8 cellular contexts compared by ENCODE assay signal in genomic region chr6:79946773-79947190, GRCh38. TPM values are rescaled to one million over a fixed set of nuclear protein-coding genes. Genes with fewer than 3 reads are reported as not detected.
A peak's percentile ranks its signal among the peaks of the same experiment; 100 is the strongest.
DNase-seq lines count a peak whose midpoint lies in the region; ATAC-seq and TF ChIP-seq lines count a peak whose summit lies in the region.

No MANE protein-coding gene starts in this region.

- H3K36me3 Mint-ChIP-seq in stimulated activated memory B cell treated with anti-CD40 and anti-IgM and Interleukin-4, amounts not matched to agents 10 μg/mL and 1 μg/mL and 100 μg/mL, for 72 hours, result no peaks in the 10 kb centered on the region

- peak overlapping the region; percentile 75 for H3K4me3 Mint-ChIP-seq in stimulated activated memory B cell treated with anti-CD40 and anti-IgM and Interleukin-4, amounts not matched to agents 10 μg/mL and 1 μg/mL and 100 μg/mL, for 72 hours

- peak overlapping the region; percentile 54 for H3K4me3 ChIP-seq in kidney epithelial cell (ENCODE audit: low read depth, low read length)

- no peak for TF ChIP-seq CTCF in kidney epithelial cell (IDR thresholded peaks at IDR 0.05; ENCODE audit: insufficient read depth, low read length, poor library complexity, severe bottlenecking)

- H3K27me3 Mint-ChIP-seq in stimulated activated memory B cell treated with anti-CD40 and anti-IgM and Interleukin-4, amounts not matched to agents 10 μg/mL and 1 μg/mL and 100 μg/mL, for 72 hours, result peaks cover 64% of the 10 kb centered on the region

- DNase-seq in activated gamma-delta T cell (lab: John Stamatoyannopoulos, UW), result peak; percentile 23
- DNase-seq in activated gamma-delta T cell treated with Interleukin-2 at 50 U/mL for 16 hours, result no peak
- DNase-seq in SK-N-DZ (ENCODE audit: low spot score), result peak; percentile 68
- DNase-seq in cerebellar cortex (ENCODE audit: low spot score), result peak; percentile 67
- DNase-seq in kidney epithelial cell (ENCODE audit: low read depth), result no peak
- DNase-seq in SW480 (ENCODE audit: low spot score), result no peak

- no peaks in the 10 kb centered on the region for H3K27me3 ChIP-seq in kidney epithelial cell (ENCODE audit: control insufficient read depth, insufficient read depth, low read length)

- peaks cover 14% of the 10 kb centered on the region for H3K4me1 Mint-ChIP-seq in stimulated activated memory B cell treated with anti-CD40 and anti-IgM and Interleukin-4, amounts not matched to agents 10 μg/mL and 1 μg/mL and 100 μg/mL, for 72 hours

- no peaks in the 10 kb centered on the region for H3K36me3 ChIP-seq in kidney epithelial cell (ENCODE audit: control insufficient read depth, insufficient read depth, low read length)

- ATAC-seq in HG03066 (IDR thresholded peaks at IDR 0.05; ENCODE audit: low read depth, unreplicated experiment), result peak; percentile 20
- ATAC-seq in stimulated activated memory B cell treated with anti-CD40 and anti-IgM and Interleukin-4, amounts not matched to agents 10 μg/mL and 1 μg/mL and 100 μg/mL, for 72 hours, result peak; percentile 13

- no peaks in the 10 kb centered on the region for H3K9me3 Mint-ChIP-seq in stimulated activated memory B cell treated with anti-CD40 and anti-IgM and Interleukin-4, amounts not matched to agents 10 μg/mL and 1 μg/mL and 100 μg/mL, for 72 hours

- no peak overlapping the region for H3K27ac Mint-ChIP-seq in stimulated activated memory B cell treated with anti-CD40 and anti-IgM and Interleukin-4, amounts not matched to agents 10 μg/mL and 1 μg/mL and 100 μg/mL, for 72 hours

RNA-seq across cellular contexts. Expression of gene ELOVL4, which starts 0.6 kb away (rescaled TPM):
- polyA plus RNA-seq in SK-N-DZ (2014; cell fraction: cytosol; rRNA removed), result 13.0 and 13.1 TPM in 2 replicates
- 4.1 and 5.9 TPM in 2 replicates for polyA plus RNA-seq in SK-N-DZ (2014; cell fraction: nucleus; rRNA removed)
- 2.8 and 3.3 TPM in 2 replicates for total RNA-seq in kidney epithelial cell

RNA-seq across cellular contexts. Expression of gene TTK, which starts 57.7 kb away (rescaled TPM):
- 82.8 and 104 TPM in 2 replicates for polyA plus RNA-seq in SK-N-DZ (2014; cell fraction: cytosol; rRNA removed)
- polyA plus RNA-seq in SK-N-DZ (2014; cell fraction: nucleus; rRNA removed), result 83.3 and 84.8 TPM in 2 replicates
- total RNA-seq in kidney epithelial cell, result 4.6 and 5.5 TPM in 2 replicates

Comparison
In these comparisons a context has a peak if more than half of its experiments do, and no peak if none do; other contexts are left out.
1. DNase-seq: peak in activated gamma-delta T cell (single experiment), SK-N-DZ (single experiment) and cerebellar cortex (single experiment); none in activated gamma-delta T cell treated with Interleukin-2 at 50 U/mL for 16 hours (single experiment), kidney epithelial cell (single experiment) and SW480 (single experiment).